In genomic region chr3:36944641-36945270, GRCh38 we compare ENCODE assay signal across 8 cellular contexts. TPM values are rescaled to one million over a fixed set of nuclear protein-coding genes. Genes with fewer than 3 reads are reported as not detected.
DNase-seq lines count a peak whose midpoint lies in the region; ATAC-seq and TF ChIP-seq lines count a peak whose summit lies in the region.

TRANK1 (minus strand) TSS chr3:36945054; CDS start chr3:36944809, 245 bp downstream.

- no peak for TF ChIP-seq CTCF in astrocyte of the cerebellum (IDR thresholded peaks at IDR 0.05; ENCODE audit: low read depth, low read length, missing control alignments)

- peak within 1 kb of the TSS; percentile 60 for H3K4me3 ChIP-seq in astrocyte of the cerebellum (ENCODE audit: low read depth, low read length)
- H3K4me3 ChIP-seq in iPS-18a (ENCODE audit: low read length): peak within 1 kb of the TSS; percentile 73
- H3K4me3 ChIP-seq in skeletal muscle tissue (ENCODE audit: low read length in 3 of 3): peak within 1 kb of the TSS; percentile 70 to 81 (median 76)

- H3K4me1 ChIP-seq in iPS-18a (ENCODE audit: control insufficient read depth, low read depth, low read length) (peaks cover 6% of the 10 kb centered on the region), skeletal muscle tissue (ENCODE audit: control insufficient read depth in 3 of 3, insufficient read depth in 3 of 3, low read length in 3 of 3) (peaks cover 7 to 11% (median 7%) of the 10 kb centered on the region in 3 donors)

- H3K27ac ChIP-seq in iPS-18a (ENCODE audit: low read length) (no peak within 1 kb of the TSS), skeletal muscle tissue (ENCODE audit: low read depth, low read length) (peak within 1 kb of the TSS; percentile 8)

- in situ Hi-C loops in ACHN (cut with HindIII; ENCODE audit: low pct_ligation_motif_present, low pct_unique_long_range_greater_than_20kb, low sequenced_read_pairs) (no loop called here), astrocyte of the cerebellum (cut with HindIII; ENCODE audit: low sequenced_read_pairs) (loop anchor here (5.0 kb wide), 1 partner anchor 52 kb away; no protein-coding TSS in a partner anchor)

- DNase-seq in ACHN (peak; percentile 6), T-helper 2 cell (peak; percentile 48 to 89 (median 74)), astrocyte of the cerebellum (ENCODE audit: low read depth) (no peak), LoVo (ENCODE audit: low spot score) (no peak)

- H3K36me3 ChIP-seq in iPS-18a (ENCODE audit: control insufficient read depth, low read depth, low read length): no peaks in the 10 kb centered on the region
- H3K36me3 ChIP-seq in skeletal muscle tissue (ENCODE audit: control insufficient read depth in 3 of 3, insufficient read depth in 3 of 3, low read length in 3 of 3): no peaks in the 10 kb centered on the region

- ATAC-seq in GM19035 (IDR thresholded peaks at IDR 0.05; ENCODE audit: unreplicated experiment) (peak; percentile 64), HG03354 (IDR thresholded peaks at IDR 0.05; ENCODE audit: poor library complexity, severe bottlenecking, unreplicated experiment) (peak; percentile 66)

- no peaks in the 10 kb centered on the region for H3K9me3 ChIP-seq in iPS-18a (ENCODE audit: control insufficient read depth, low read depth, low read length)
- H3K9me3 ChIP-seq in skeletal muscle tissue (ENCODE audit: control insufficient read depth in 3 of 3, low read length in 3 of 3): peaks cover 0 to 2% (median 0%) of the 10 kb centered on the region in 3 donors

- H3K9ac ChIP-seq in iPS-18a (ENCODE audit: low read length): peak within 1 kb of the TSS; percentile 52
- peak within 1 kb of the TSS; percentile 46 to 81 (median 75) for H3K9ac ChIP-seq in skeletal muscle tissue (ENCODE audit: low read depth in 1 of 3, low read length in 3 of 3)

- peaks cover 28% of the 10 kb centered on the region for H3K27me3 ChIP-seq in iPS-18a (ENCODE audit: control insufficient read depth, insufficient read depth, low read length)
- H3K27me3 ChIP-seq in skeletal muscle tissue (ENCODE audit: control insufficient read depth in 3 of 3, insufficient read depth in 3 of 3, low read length in 3 of 3): peaks cover 2 to 13% (median 13%) of the 10 kb centered on the region in 3 donors

RNA-seq across cellular contexts. Expression of gene TRANK1, which starts in this region (rescaled TPM):
- total RNA-seq in skeletal muscle tissue: 5.7 TPM

Comparison
In these comparisons a context has a peak if more than half of its experiments do, and no peak if none do; other contexts are left out.
1. DNase-seq: peak in ACHN (single experiment) and T-helper 2 cell (5 of 5); none in astrocyte of the cerebellum (single experiment) and LoVo (single experiment).
2. Peak in every context shown above with its lines, with median percentiles within 50 percentile points of each other: H3K4me3 ChIP-seq.